ENCODE assay signal across 1 cellular context in the genomic region with DNA sequence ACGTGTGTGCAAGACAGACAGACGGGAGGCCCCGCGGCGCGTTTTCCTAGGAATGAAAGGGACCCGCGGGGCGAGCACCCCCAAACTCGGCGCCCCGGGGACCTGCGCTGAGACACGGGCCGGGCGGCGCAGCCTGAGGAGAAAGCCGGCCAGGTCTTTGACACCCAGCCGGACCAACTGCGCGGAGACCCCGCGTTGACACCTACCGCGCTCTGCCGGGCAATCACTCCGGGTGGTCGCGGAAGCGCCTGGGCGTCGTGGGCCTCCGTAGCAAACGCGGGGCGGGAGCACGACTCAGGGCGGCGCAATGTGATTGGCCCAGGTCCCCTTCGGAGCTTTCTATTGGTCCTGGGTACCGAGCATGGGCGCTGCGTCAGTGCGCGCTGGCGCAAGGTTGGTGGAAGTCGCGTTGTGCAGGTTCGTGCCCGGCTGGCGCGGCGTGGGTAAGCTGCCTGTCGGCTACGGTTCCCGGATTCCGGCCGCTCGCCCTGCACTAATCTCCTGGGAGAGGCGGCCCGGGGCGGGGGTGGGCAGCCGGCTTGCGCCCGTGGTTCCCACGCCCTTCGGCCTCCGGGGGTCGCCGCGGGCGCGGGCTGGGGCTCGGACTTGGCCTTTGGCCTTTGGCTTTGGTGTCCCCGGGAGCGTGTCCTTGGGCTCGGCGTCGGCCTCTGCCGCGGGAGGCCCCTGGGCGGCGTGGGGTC.
TF ChIP-seq lines count a peak whose summit lies in the region.

A gene with protein sequence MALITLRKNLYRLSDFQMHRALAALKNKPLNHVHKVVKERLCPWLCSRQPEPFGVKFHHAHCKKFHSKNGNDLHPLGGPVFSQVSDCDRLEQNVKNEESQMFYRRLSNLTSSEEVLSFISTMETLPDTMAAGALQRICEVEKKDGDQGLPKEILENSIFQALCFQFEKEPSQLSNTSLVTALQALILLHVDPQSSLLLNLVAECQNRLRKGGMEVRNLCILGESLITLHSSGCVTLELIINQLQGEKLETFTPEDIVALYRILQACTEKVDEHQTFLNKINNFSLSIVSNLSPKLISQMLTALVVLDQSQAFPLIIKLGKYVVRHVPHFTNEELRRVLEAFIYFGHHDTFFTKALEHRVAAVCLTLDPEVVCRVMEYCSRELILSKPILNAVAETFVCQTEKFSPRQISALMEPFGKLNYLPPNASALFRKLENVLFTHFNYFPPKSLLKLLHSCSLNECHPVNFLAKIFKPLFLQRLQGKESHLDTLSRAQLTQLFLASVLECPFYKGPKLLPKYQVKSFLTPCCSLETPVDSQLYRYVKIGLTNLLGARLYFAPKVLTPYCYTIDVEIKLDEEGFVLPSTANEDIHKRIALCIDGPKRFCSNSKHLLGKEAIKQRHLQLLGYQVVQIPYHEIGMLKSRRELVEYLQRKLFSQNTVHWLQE (minus strand): TSS at position 259 of the 701 bp plus-strand sequence. CDS start 948 bp downstream, outside the sequence.
Gene MTRR, plus strand, starts transcription at position 376 of the 701 bp plus-strand sequence. CDS start 1,647 bp downstream, outside the sequence.

TF ChIP-seq in HepG2, 621 proteins besides CTCF, POLR2A, EP300 and RAD21 (continued from another document and continues in another):
- 0 out of 2 replicates have a peak, but pooled peaks have one; percentile 37 for TF ChIP-seq SNAPC4 (CRISPR knock-in tag; IDR thresholded peaks at IDR 0.05)
- TF ChIP-seq SP2 (CRISPR knock-in tag; IDR thresholded peaks at IDR 0.05) = peak; percentile 96
- no peak for TF ChIP-seq SMARCE1 (IDR thresholded peaks at IDR 0.05; ENCODE audit: borderline replicate concordance)
- TF ChIP-seq, protein P1, sequence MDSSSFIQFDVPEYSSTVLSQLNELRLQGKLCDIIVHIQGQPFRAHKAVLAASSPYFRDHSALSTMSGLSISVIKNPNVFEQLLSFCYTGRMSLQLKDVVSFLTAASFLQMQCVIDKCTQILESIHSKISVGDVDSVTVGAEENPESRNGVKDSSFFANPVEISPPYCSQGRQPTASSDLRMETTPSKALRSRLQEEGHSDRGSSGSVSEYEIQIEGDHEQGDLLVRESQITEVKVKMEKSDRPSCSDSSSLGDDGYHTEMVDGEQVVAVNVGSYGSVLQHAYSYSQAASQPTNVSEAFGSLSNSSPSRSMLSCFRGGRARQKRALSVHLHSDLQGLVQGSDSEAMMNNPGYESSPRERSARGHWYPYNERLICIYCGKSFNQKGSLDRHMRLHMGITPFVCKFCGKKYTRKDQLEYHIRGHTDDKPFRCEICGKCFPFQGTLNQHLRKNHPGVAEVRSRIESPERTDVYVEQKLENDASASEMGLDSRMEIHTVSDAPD (CRISPR knock-in tag; IDR thresholded peaks at IDR 0.05) = peak; percentile 73
- 0 out of 2 replicates have a peak, but pooled peaks have one; percentile 25 for TF ChIP-seq RNF2 (conservative IDR thresholded peaks at IDR 0.05; ENCODE audit: low read depth)
- TF ChIP-seq GZF1 (CRISPR knock-in tag; IDR thresholded peaks at IDR 0.05) = no peak
- no peak for TF ChIP-seq IRF1 (CRISPR knock-in tag; IDR thresholded peaks at IDR 0.05; ENCODE audit: low read depth)
- TF ChIP-seq, protein P2, sequence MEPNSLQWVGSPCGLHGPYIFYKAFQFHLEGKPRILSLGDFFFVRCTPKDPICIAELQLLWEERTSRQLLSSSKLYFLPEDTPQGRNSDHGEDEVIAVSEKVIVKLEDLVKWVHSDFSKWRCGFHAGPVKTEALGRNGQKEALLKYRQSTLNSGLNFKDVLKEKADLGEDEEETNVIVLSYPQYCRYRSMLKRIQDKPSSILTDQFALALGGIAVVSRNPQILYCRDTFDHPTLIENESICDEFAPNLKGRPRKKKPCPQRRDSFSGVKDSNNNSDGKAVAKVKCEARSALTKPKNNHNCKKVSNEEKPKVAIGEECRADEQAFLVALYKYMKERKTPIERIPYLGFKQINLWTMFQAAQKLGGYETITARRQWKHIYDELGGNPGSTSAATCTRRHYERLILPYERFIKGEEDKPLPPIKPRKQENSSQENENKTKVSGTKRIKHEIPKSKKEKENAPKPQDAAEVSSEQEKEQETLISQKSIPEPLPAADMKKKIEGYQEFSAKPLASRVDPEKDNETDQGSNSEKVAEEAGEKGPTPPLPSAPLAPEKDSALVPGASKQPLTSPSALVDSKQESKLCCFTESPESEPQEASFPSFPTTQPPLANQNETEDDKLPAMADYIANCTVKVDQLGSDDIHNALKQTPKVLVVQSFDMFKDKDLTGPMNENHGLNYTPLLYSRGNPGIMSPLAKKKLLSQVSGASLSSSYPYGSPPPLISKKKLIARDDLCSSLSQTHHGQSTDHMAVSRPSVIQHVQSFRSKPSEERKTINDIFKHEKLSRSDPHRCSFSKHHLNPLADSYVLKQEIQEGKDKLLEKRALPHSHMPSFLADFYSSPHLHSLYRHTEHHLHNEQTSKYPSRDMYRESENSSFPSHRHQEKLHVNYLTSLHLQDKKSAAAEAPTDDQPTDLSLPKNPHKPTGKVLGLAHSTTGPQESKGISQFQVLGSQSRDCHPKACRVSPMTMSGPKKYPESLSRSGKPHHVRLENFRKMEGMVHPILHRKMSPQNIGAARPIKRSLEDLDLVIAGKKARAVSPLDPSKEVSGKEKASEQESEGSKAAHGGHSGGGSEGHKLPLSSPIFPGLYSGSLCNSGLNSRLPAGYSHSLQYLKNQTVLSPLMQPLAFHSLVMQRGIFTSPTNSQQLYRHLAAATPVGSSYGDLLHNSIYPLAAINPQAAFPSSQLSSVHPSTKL (CRISPR knock-in tag; IDR thresholded peaks at IDR 0.05) = peak; percentile 37; the same call in 1 of the 2 replicates
- TF ChIP-seq, protein P3, sequence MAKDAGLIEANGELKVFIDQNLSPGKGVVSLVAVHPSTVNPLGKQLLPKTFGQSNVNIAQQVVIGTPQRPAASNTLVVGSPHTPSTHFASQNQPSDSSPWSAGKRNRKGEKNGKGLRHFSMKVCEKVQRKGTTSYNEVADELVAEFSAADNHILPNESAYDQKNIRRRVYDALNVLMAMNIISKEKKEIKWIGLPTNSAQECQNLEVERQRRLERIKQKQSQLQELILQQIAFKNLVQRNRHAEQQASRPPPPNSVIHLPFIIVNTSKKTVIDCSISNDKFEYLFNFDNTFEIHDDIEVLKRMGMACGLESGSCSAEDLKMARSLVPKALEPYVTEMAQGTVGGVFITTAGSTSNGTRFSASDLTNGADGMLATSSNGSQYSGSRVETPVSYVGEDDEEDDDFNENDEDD (CRISPR knock-in tag; IDR thresholded peaks at IDR 0.05; ENCODE audit: borderline replicate concordance) = no peak
- TF ChIP-seq GABPA (IDR thresholded peaks at IDR 0.05; ENCODE audit: low read depth, low read length) = peak; percentile 38
- TF ChIP-seq GABPA (CRISPR knock-in tag; IDR thresholded peaks at IDR 0.05; ENCODE audit: low read depth) = peak; percentile 64
- peak; percentile 65; the same call in 1 of the 2 replicates for TF ChIP-seq SP4 (CRISPR knock-in tag; IDR thresholded peaks at IDR 0.05)
- TF ChIP-seq, protein P4, sequence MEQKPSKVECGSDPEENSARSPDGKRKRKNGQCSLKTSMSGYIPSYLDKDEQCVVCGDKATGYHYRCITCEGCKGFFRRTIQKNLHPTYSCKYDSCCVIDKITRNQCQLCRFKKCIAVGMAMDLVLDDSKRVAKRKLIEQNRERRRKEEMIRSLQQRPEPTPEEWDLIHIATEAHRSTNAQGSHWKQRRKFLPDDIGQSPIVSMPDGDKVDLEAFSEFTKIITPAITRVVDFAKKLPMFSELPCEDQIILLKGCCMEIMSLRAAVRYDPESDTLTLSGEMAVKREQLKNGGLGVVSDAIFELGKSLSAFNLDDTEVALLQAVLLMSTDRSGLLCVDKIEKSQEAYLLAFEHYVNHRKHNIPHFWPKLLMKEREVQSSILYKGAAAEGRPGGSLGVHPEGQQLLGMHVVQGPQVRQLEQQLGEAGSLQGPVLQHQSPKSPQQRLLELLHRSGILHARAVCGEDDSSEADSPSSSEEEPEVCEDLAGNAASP (CRISPR knock-in tag; IDR thresholded peaks at IDR 0.05; ENCODE audit: borderline replicate concordance) = no peak
- no peak; the same call in 1 of the 2 replicates for TF ChIP-seq ZSCAN31 (CRISPR knock-in tag; IDR thresholded peaks at IDR 0.05; ENCODE audit: low read depth)
- TF ChIP-seq, protein P5, sequence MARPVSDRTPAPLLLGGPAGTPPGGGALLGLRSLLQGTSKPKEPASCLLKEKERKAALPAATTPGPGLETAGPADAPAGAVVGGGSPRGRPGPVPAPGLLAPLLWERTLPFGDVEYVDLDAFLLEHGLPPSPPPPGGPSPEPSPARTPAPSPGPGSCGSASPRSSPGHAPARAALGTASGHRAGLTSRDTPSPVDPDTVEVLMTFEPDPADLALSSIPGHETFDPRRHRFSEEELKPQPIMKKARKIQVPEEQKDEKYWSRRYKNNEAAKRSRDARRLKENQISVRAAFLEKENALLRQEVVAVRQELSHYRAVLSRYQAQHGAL (CRISPR knock-in tag; IDR thresholded peaks at IDR 0.05; ENCODE audit: not compliant biosample characterization) = no peak
- TF ChIP-seq ZNF891 (CRISPR knock-in tag; IDR thresholded peaks at IDR 0.05) = peak; percentile 73; the same call in 1 of the 2 replicates
- no peak for TF ChIP-seq ISL2 (CRISPR knock-in tag; IDR thresholded peaks at IDR 0.05)
- peak; percentile 42; the same call in 1 of the 2 replicates for TF ChIP-seq TBX3 (IDR thresholded peaks at IDR 0.05; ENCODE audit: borderline replicate concordance)
- peak; percentile 39; the same call in 1 of the 2 replicates for TF ChIP-seq ZNF792 (CRISPR knock-in tag; IDR thresholded peaks at IDR 0.05)
- TF ChIP-seq HNF4G (IDR thresholded peaks at IDR 0.05; ENCODE audit: borderline replicate concordance, low read depth, low read length) = peak; percentile 40; the same call in 1 of the 2 replicates
- peak; percentile 73; the same call in 1 of the 2 replicates for TF ChIP-seq HNF4G (CRISPR knock-in tag; IDR thresholded peaks at IDR 0.05; ENCODE audit: borderline replicate concordance, low read depth)
- TF ChIP-seq PHF8 (CRISPR knock-in tag; IDR thresholded peaks at IDR 0.05) = peak; percentile 81
- no peak for TF ChIP-seq PHB2 (IDR thresholded peaks at IDR 0.05; ENCODE audit: partially characterized antibody)
- no peak for TF ChIP-seq NR0B2 (CRISPR knock-in tag; IDR thresholded peaks at IDR 0.05)
- TF ChIP-seq MAZ (IDR thresholded peaks at IDR 0.05; ENCODE audit: borderline replicate concordance, low read depth, low read length) = peak; percentile 54; the same call in 1 of the 2 replicates
- 0 out of 2 replicates have a peak, but pooled peaks have one; percentile 16 for TF ChIP-seq MAZ (CRISPR knock-in tag; IDR thresholded peaks at IDR 0.05; ENCODE audit: low read depth)
- 0 out of 2 replicates have a peak, but pooled peaks have one; percentile 33 for TF ChIP-seq ZNF264 (CRISPR knock-in tag; IDR thresholded peaks at IDR 0.05)
